Comparison of ENCODE assay signal across 1 cellular context in the genomic region with DNA sequence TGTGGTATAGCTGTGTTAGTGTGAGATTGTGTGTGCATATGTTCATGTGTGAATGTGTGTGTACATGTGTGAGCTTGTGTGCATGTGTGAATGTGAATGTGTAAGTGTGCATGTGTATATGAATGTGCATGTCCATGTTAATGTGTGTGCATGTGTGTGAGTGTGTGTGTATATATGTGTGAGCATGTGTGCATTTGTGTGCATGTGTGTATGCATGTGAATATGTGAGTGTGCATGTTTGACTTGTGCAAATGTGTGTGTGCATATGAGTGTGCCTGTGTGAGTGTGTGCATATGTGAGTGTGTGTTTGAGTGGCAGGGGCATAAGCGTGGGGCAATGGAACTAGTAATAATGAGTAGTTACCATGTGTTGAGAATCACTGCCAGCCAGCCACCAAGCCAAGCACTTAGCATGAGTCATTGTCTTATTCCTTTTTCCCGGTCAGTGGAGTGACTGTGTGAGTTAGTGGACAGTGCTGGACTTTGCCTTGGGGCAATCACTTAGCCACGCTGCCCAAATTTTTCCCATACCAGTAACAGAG.
TF ChIP-seq lines count a peak whose summit lies in the region.

No MANE protein-coding gene starts in this region.

TF ChIP-seq in IMR-90, 13 proteins besides CTCF, POLR2A, EP300 and RAD21 (continued from another document):
- TF ChIP-seq, protein P1, sequence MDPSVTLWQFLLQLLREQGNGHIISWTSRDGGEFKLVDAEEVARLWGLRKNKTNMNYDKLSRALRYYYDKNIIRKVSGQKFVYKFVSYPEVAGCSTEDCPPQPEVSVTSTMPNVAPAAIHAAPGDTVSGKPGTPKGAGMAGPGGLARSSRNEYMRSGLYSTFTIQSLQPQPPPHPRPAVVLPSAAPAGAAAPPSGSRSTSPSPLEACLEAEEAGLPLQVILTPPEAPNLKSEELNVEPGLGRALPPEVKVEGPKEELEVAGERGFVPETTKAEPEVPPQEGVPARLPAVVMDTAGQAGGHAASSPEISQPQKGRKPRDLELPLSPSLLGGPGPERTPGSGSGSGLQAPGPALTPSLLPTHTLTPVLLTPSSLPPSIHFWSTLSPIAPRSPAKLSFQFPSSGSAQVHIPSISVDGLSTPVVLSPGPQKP (IDR thresholded peaks at IDR 0.05; ENCODE audit: borderline replicate concordance, low read depth, low read length), result no peak
- TF ChIP-seq MXI1 (IDR thresholded peaks at IDR 0.05; ENCODE audit: borderline replicate concordance, low read depth, low read length) (no peak), RFX5 (IDR thresholded peaks at IDR 0.05; ENCODE audit: low read depth, low read length) (no peak), RCOR1 (IDR thresholded peaks at IDR 0.05; ENCODE audit: insufficient replicate concordance, low read length) (no peak), BHLHE40 (IDR thresholded peaks at IDR 0.05; ENCODE audit: low read depth, low read length) (no peak), NFE2L2 (IDR thresholded peaks at IDR 0.05; ENCODE audit: low read depth, low read length) (no peak), FOS (IDR thresholded peaks at IDR 0.05; ENCODE audit: low read depth, low read length) (no peak)
